2 cellular contexts compared by ENCODE assay signal in genomic region chr6:169022079-169022478, GRCh38.
TF ChIP-seq lines count a peak whose summit lies in the region.

No MANE protein-coding gene starts in this region.

TF ChIP-seq in HCT116, 20 proteins besides CTCF, POLR2A, EP300 and RAD21:
- TF ChIP-seq ZFX (IDR thresholded peaks at IDR 0.05) (no peak), ZNF274 (IDR thresholded peaks at IDR 0.05; ENCODE audit: low read depth, low read length) (no peak), ELF1 (IDR thresholded peaks at IDR 0.05; ENCODE audit: borderline replicate concordance, low read depth) (no peak), EGR1 (IDR thresholded peaks at IDR 0.05; ENCODE audit: low read depth) (no peak)

TF ChIP-seq in H1, 55 proteins besides CTCF, POLR2A, EP300 and RAD21:
- TF ChIP-seq JUN (IDR thresholded peaks at IDR 0.05; ENCODE audit: low read depth, low read length) (no peak), SIX5 (IDR thresholded peaks at IDR 0.05; ENCODE audit: low read depth, low read length) (no peak), GTF2F1 (IDR thresholded peaks at IDR 0.05; ENCODE audit: borderline replicate concordance, low read depth, low read length) (no peak), E2F6 (IDR thresholded peaks at IDR 0.05) (no peak)
